Comparison of ENCODE assay signal across 8 cellular contexts in genomic region chr1:66300986-66301451, GRCh38.
A peak's percentile ranks its signal among the peaks of the same experiment; 100 is the strongest.
DNase-seq lines count a peak whose midpoint lies in the region; ATAC-seq and TF ChIP-seq lines count a peak whose summit lies in the region.

No MANE protein-coding gene starts in this region.

- no peak overlapping the region for H3K4me3 ChIP-seq in testis

- ATAC-seq in GM19043 (IDR thresholded peaks at IDR 0.05; ENCODE audit: low read depth, unreplicated experiment) (peak; percentile 67), HG03139 (IDR thresholded peaks at IDR 0.05; ENCODE audit: unreplicated experiment) (peak; percentile 74)

- no peaks in the 10 kb centered on the region for H3K27me3 ChIP-seq in testis

- no peaks in the 10 kb centered on the region for H3K9me3 ChIP-seq in testis

- 56 to 75% methylated on average over 4 of the region's 4 CpGs for WGBS in testis, 2 donors

- H3K9me3 Mint-ChIP-seq in T-helper 2 cell treated with Interferon-gamma antibody and Interleukin-4, amounts not matched to agents 5 μg/mL and 100 μg/mL, for 36 hours, result no peaks in the 10 kb centered on the region

- peak overlapping the region; percentile 84 for H3K4me3 Mint-ChIP-seq in T-helper 2 cell treated with Interferon-gamma antibody and Interleukin-4, amounts not matched to agents 5 μg/mL and 100 μg/mL, for 36 hours

- H3K4me1 ChIP-seq in testis, result peaks cover under 1% of the 10 kb centered on the region

- TF ChIP-seq POLR2A in testis (IDR thresholded peaks at IDR 0.05), result no peak

- H3K4me1 Mint-ChIP-seq in T-helper 2 cell treated with Interferon-gamma antibody and Interleukin-4, amounts not matched to agents 5 μg/mL and 100 μg/mL, for 36 hours (ENCODE audit: low read depth), result peaks cover 36% of the 10 kb centered on the region

- no peak overlapping the region for H3K27ac ChIP-seq in testis

- H3K27ac Mint-ChIP-seq in T-helper 2 cell treated with Interferon-gamma antibody and Interleukin-4, amounts not matched to agents 5 μg/mL and 100 μg/mL, for 36 hours, result peak overlapping the region; percentile 93

- H3K36me3 Mint-ChIP-seq in T-helper 2 cell treated with Interferon-gamma antibody and Interleukin-4, amounts not matched to agents 5 μg/mL and 100 μg/mL, for 36 hours (ENCODE audit: low read depth), result no peaks in the 10 kb centered on the region

- peaks cover 2% of the 10 kb centered on the region for H3K27me3 Mint-ChIP-seq in T-helper 2 cell treated with Interferon-gamma antibody and Interleukin-4, amounts not matched to agents 5 μg/mL and 100 μg/mL, for 36 hours (ENCODE audit: low read depth)

- intact Hi-C loops in testis (cut with DNase I; ENCODE audit: low total_unique reads), result no loop called here

- peak; percentile 66 for DNase-seq in AG20443 (ENCODE audit: low spot score)
- DNase-seq in T-helper 2 cell treated with Interferon-gamma antibody and Interleukin-4, amounts not matched to agents 5 μg/mL and 100 μg/mL, for 36 hours (ENCODE audit: low spot score), result peak; percentile 39
- DNase-seq in fibroblast of gingiva (ENCODE audit: low read depth), result peak; percentile 49
- peak; percentile 29 for DNase-seq in smooth muscle cell of the brain vasculature (ENCODE audit: low read depth, low spot score)
- no peak for DNase-seq in testis
- no peak for DNase-seq in NCI-H524 treated with DMSO at 0.1 percent for 48 hours (lab: John Stamatoyannopoulos, UW)

- no peaks in the 10 kb centered on the region for H3K36me3 ChIP-seq in testis (ENCODE audit: low read depth, missing control alignments)

- TF ChIP-seq CTCF in testis (IDR thresholded peaks at IDR 0.05), result no peak

Comparison
In these comparisons a context has a peak if more than half of its experiments do, and no peak if none do; other contexts are left out.
1. DNase-seq: peak in AG20443 (single experiment), T-helper 2 cell treated with Interferon-gamma antibody and Interleukin-4, amounts not matched to agents 5 μg/mL and 100 μg/mL, for 36 hours (single experiment), fibroblast of gingiva (single experiment) and smooth muscle cell of the brain vasculature (single experiment); none in testis (single experiment) and NCI-H524 treated with DMSO at 0.1 percent for 48 hours (single experiment).